ENCODE assay signal across 1 cellular context in the genomic region with DNA sequence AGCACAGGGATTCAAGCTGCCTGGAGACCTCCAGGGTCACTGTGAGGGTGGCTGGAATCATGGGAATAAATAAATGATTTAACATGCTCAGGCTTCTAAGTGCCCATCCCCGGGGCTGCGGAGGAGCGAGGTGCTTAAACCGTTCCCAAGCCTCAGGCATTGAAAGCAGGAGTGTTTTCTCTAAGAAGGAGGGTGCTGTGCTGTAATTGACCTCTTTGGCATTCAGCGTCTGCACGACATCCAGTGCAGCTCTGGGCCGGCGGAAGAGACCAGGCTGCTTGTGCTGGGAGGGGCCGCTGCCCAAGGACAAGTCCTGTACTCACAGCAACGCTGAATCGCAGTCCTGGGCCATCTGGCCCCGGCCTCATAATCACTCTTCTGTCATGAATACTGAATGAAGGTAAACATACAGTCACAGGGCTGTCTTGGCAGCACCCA.
TF ChIP-seq lines count a peak whose summit lies in the region.

No MANE protein-coding gene starts in this region.

TF ChIP-seq in HepG2, 621 proteins besides CTCF, POLR2A, EP300 and RAD21 (continued from another document and continues in another):
- TF ChIP-seq, protein P1, sequence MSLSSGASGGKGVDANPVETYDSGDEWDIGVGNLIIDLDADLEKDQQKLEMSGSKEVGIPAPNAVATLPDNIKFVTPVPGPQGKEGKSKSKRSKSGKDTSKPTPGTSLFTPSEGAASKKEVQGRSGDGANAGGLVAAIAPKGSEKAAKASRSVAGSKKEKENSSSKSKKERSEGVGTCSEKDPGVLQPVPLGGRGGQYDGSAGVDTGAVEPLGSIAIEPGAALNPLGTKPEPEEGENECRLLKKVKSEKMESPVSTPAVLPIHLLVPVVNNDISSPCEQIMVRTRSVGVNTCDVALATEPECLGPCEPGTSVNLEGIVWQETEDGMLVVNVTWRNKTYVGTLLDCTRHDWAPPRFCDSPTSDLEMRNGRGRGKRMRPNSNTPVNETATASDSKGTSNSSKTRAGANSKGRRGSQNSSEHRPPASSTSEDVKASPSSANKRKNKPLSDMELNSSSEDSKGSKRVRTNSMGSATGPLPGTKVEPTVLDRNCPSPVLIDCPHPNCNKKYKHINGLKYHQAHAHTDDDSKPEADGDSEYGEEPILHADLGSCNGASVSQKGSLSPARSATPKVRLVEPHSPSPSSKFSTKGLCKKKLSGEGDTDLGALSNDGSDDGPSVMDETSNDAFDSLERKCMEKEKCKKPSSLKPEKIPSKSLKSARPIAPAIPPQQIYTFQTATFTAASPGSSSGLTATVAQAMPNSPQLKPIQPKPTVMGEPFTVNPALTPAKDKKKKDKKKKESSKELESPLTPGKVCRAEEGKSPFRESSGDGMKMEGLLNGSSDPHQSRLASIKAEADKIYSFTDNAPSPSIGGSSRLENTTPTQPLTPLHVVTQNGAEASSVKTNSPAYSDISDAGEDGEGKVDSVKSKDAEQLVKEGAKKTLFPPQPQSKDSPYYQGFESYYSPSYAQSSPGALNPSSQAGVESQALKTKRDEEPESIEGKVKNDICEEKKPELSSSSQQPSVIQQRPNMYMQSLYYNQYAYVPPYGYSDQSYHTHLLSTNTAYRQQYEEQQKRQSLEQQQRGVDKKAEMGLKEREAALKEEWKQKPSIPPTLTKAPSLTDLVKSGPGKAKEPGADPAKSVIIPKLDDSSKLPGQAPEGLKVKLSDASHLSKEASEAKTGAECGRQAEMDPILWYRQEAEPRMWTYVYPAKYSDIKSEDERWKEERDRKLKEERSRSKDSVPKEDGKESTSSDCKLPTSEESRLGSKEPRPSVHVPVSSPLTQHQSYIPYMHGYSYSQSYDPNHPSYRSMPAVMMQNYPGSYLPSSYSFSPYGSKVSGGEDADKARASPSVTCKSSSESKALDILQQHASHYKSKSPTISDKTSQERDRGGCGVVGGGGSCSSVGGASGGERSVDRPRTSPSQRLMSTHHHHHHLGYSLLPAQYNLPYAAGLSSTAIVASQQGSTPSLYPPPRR (CRISPR knock-in tag; IDR thresholded peaks at IDR 0.05; ENCODE audit: borderline replicate concordance) = peak; percentile 19; the same call in 1 of the 2 replicates
- TF ChIP-seq PAF1 (CRISPR knock-in tag; IDR thresholded peaks at IDR 0.05) (no peak), ZBTB21 (CRISPR knock-in tag; IDR thresholded peaks at IDR 0.05) (no peak), ZNF557 (CRISPR knock-in tag; IDR thresholded peaks at IDR 0.05) (no peak), ZNF850 (CRISPR knock-in tag; conservative IDR thresholded peaks at IDR 0.05) (no peak), IKZF1 (IDR thresholded peaks at IDR 0.05) (no peak), SPEN (CRISPR knock-in tag; IDR thresholded peaks at IDR 0.05; ENCODE audit: low read depth) (peak; percentile 42), ZZZ3 (CRISPR knock-in tag; IDR thresholded peaks at IDR 0.05; ENCODE audit: borderline replicate concordance) (no peak), ARHGAP35 (CRISPR knock-in tag; IDR thresholded peaks at IDR 0.05; ENCODE audit: borderline replicate concordance) (no peak), FOXK1 (CRISPR knock-in tag; IDR thresholded peaks at IDR 0.05; ENCODE audit: borderline replicate concordance, low read depth) (no peak), TBX2 (CRISPR knock-in tag; IDR thresholded peaks at IDR 0.05; ENCODE audit: borderline replicate concordance) (no peak), MIER2 (CRISPR knock-in tag; IDR thresholded peaks at IDR 0.05) (no peak), NBN (conservative IDR thresholded peaks at IDR 0.05) (no peak), ZNF773 (CRISPR knock-in tag; IDR thresholded peaks at IDR 0.05; ENCODE audit: borderline replicate concordance) (no peak), ZBTB7A (CRISPR knock-in tag; IDR thresholded peaks at IDR 0.05) (no peak), MIXL1 (CRISPR knock-in tag; IDR thresholded peaks at IDR 0.05) (peak; percentile 45; the same call in 1 of the 2 replicates), ZNF17 (CRISPR knock-in tag; IDR thresholded peaks at IDR 0.05) (no peak), SMC3 (IDR thresholded peaks at IDR 0.05; ENCODE audit: low read length) (no peak), MAZ (IDR thresholded peaks at IDR 0.05; ENCODE audit: borderline replicate concordance, low read depth, low read length) (no peak), MAZ (CRISPR knock-in tag; IDR thresholded peaks at IDR 0.05; ENCODE audit: low read depth) (no peak), ZNF749 (CRISPR knock-in tag; IDR thresholded peaks at IDR 0.05; ENCODE audit: borderline replicate concordance) (no peak), ZNF224 (CRISPR knock-in tag; IDR thresholded peaks at IDR 0.05) (no peak), ZC3H4 (CRISPR knock-in tag; IDR thresholded peaks at IDR 0.05; ENCODE audit: borderline replicate concordance) (no peak), ZNF260 (CRISPR knock-in tag; IDR thresholded peaks at IDR 0.05; ENCODE audit: borderline replicate concordance, low read depth) (no peak), HOXA3 (CRISPR knock-in tag; IDR thresholded peaks at IDR 0.05) (peak; percentile 46; the same call in 1 of the 2 replicates)
- TF ChIP-seq, protein P2, sequence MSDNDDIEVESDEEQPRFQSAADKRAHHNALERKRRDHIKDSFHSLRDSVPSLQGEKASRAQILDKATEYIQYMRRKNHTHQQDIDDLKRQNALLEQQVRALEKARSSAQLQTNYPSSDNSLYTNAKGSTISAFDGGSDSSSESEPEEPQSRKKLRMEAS (IDR thresholded peaks at IDR 0.05) = no peak
- TF ChIP-seq, protein P3, sequence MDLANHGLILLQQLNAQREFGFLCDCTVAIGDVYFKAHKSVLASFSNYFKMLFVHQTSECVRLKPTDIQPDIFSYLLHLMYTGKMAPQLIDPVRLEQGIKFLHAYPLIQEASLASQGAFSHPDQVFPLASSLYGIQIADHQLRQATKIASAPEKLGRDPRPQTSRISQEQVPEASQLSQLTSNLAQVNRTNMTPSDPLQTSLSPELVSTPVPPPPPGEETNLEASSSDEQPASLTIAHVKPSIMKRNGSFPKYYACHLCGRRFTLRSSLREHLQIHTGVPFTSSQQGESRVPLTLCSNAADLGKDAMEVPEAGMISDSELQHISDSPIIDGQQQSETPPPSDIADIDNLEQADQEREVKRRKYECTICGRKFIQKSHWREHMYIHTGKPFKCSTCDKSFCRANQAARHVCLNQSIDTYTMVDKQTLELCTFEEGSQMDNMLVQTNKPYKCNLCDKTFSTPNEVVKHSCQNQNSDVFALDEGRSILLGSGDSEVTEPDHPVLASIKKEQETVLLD (CRISPR knock-in tag; IDR thresholded peaks at IDR 0.05; ENCODE audit: low read depth) = no peak
- TF ChIP-seq, protein P4, sequence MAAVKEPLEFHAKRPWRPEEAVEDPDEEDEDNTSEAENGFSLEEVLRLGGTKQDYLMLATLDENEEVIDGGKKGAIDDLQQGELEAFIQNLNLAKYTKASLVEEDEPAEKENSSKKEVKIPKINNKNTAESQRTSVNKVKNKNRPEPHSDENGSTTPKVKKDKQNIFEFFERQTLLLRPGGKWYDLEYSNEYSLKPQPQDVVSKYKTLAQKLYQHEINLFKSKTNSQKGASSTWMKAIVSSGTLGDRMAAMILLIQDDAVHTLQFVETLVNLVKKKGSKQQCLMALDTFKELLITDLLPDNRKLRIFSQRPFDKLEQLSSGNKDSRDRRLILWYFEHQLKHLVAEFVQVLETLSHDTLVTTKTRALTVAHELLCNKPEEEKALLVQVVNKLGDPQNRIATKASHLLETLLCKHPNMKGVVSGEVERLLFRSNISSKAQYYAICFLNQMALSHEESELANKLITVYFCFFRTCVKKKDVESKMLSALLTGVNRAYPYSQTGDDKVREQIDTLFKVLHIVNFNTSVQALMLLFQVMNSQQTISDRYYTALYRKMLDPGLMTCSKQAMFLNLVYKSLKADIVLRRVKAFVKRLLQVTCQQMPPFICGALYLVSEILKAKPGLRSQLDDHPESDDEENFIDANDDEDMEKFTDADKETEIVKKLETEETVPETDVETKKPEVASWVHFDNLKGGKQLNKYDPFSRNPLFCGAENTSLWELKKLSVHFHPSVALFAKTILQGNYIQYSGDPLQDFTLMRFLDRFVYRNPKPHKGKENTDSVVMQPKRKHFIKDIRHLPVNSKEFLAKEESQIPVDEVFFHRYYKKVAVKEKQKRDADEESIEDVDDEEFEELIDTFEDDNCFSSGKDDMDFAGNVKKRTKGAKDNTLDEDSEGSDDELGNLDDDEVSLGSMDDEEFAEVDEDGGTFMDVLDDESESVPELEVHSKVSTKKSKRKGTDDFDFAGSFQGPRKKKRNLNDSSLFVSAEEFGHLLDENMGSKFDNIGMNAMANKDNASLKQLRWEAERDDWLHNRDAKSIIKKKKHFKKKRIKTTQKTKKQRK (IDR thresholded peaks at IDR 0.05; ENCODE audit: low read length) = no peak
- TF ChIP-seq, protein P5, sequence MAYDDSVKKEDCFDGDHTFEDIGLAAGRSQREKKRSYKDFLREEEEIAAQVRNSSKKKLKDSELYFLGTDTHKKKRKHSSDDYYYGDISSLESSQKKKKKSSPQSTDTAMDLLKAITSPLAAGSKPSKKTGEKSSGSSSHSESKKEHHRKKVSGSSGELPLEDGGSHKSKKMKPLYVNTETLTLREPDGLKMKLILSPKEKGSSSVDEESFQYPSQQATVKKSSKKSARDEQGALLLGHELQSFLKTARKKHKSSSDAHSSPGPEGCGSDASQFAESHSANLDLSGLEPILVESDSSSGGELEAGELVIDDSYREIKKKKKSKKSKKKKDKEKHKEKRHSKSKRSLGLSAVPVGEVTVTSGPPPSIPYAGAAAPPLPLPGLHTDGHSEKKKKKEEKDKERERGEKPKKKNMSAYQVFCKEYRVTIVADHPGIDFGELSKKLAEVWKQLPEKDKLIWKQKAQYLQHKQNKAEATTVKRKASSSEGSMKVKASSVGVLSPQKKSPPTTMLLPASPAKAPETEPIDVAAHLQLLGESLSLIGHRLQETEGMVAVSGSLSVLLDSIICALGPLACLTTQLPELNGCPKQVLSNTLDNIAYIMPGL (CRISPR knock-in tag; IDR thresholded peaks at IDR 0.05; ENCODE audit: borderline replicate concordance in 1 of 2, low read depth in 1 of 2) = no peak
- TF ChIP-seq, protein P6, sequence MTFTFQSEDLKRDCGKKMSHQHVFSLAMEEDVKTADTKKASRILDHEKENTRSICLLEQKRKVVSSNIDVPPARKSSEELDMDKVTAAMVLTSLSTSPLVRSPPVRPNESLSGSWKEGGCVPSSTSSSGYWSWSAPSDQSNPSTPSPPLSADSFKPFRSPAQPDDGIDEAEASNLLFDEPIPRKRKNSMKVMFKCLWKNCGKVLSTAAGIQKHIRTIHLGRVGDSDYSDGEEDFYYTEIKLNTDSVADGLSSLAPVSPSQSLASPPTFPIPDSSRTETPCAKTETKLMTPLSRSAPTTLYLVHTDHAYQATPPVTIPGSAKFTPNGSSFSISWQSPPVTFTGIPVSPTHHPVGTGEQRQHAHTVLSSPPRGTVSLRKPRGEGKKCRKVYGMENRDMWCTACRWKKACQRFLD (CRISPR knock-in tag; IDR thresholded peaks at IDR 0.05; ENCODE audit: borderline replicate concordance) = no peak
- TF ChIP-seq, protein P7, sequence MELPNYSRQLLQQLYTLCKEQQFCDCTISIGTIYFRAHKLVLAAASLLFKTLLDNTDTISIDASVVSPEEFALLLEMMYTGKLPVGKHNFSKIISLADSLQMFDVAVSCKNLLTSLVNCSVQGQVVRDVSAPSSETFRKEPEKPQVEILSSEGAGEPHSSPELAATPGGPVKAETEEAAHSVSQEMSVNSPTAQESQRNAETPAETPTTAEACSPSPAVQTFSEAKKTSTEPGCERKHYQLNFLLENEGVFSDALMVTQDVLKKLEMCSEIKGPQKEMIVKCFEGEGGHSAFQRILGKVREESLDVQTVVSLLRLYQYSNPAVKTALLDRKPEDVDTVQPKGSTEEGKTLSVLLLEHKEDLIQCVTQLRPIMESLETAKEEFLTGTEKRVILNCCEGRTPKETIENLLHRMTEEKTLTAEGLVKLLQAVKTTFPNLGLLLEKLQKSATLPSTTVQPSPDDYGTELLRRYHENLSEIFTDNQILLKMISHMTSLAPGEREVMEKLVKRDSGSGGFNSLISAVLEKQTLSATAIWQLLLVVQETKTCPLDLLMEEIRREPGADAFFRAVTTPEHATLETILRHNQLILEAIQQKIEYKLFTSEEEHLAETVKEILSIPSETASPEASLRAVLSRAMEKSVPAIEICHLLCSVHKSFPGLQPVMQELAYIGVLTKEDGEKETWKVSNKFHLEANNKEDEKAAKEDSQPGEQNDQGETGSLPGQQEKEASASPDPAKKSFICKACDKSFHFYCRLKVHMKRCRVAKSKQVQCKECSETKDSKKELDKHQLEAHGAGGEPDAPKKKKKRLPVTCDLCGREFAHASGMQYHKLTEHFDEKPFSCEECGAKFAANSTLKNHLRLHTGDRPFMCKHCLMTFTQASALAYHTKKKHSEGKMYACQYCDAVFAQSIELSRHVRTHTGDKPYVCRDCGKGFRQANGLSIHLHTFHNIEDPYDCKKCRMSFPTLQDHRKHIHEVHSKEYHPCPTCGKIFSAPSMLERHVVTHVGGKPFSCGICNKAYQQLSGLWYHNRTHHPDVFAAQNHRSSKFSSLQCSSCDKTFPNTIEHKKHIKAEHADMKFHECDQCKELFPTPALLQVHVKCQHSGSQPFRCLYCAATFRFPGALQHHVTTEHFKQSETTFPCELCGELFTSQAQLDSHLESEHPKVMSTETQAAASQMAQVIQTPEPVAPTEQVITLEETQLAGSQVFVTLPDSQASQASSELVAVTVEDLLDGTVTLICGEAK (IDR thresholded peaks at IDR 0.05) = no peak
- TF ChIP-seq, protein P7 (CRISPR knock-in tag; IDR thresholded peaks at IDR 0.05) = no peak
